Comparison of ENCODE assay signal across 1 cellular context in genomic region chr14:34368115-34368970, GRCh38.
TF ChIP-seq lines count a peak whose summit lies in the region.

No MANE protein-coding gene starts in this region.

TF ChIP-seq in HepG2, 621 proteins besides CTCF, POLR2A, EP300 and RAD21 (continued from another document and continues in another):
- TF ChIP-seq DMTF1 (CRISPR knock-in tag; IDR thresholded peaks at IDR 0.05) (no peak), ZBTB4 (CRISPR knock-in tag; IDR thresholded peaks at IDR 0.05; ENCODE audit: borderline replicate concordance) (no peak), MTF1 (CRISPR knock-in tag; IDR thresholded peaks at IDR 0.05) (0 out of 2 replicates have a peak, but pooled peaks have one; percentile 48), RCOR2 (CRISPR knock-in tag; IDR thresholded peaks at IDR 0.05) (peak; percentile 84; the same call in 1 of the 2 replicates), ZNF629 (CRISPR knock-in tag; conservative IDR thresholded peaks at IDR 0.05) (no peak), GATAD2A (CRISPR knock-in tag; IDR thresholded peaks at IDR 0.05) (peak; percentile 98), ZNF703 (CRISPR knock-in tag; IDR thresholded peaks at IDR 0.05; ENCODE audit: borderline replicate concordance) (no peak), ATF1 (CRISPR knock-in tag; IDR thresholded peaks at IDR 0.05) (peak; percentile 61; the same call in 1 of the 2 replicates), ONECUT2 (CRISPR knock-in tag; IDR thresholded peaks at IDR 0.05) (no peak), TBX3 (IDR thresholded peaks at IDR 0.05; ENCODE audit: borderline replicate concordance) (peak; percentile 41; the same call in 1 of the 2 replicates), FOXA3 (CRISPR knock-in tag; IDR thresholded peaks at IDR 0.05) (peak; percentile 91), ZNF615 (CRISPR knock-in tag; IDR thresholded peaks at IDR 0.05; ENCODE audit: borderline replicate concordance) (no peak), SUZ12 (IDR thresholded peaks at IDR 0.05; ENCODE audit: low read depth, low read length) (no peak), HNF4G (IDR thresholded peaks at IDR 0.05; ENCODE audit: borderline replicate concordance, low read depth, low read length) (peak; percentile 30; the same call in 1 of the 2 replicates), HNF4G (CRISPR knock-in tag; IDR thresholded peaks at IDR 0.05; ENCODE audit: borderline replicate concordance, low read depth) (no peak), KDM6A (CRISPR knock-in tag; IDR thresholded peaks at IDR 0.05; ENCODE audit: low read depth) (peak; percentile 9; the same call in 1 of the 2 replicates), TEF (CRISPR knock-in tag; IDR thresholded peaks at IDR 0.05) (peak; percentile 69), ZNF740 (CRISPR knock-in tag; IDR thresholded peaks at IDR 0.05) (no peak), ZNF24 (IDR thresholded peaks at IDR 0.05) (peak; percentile 63), ZNF44 (CRISPR knock-in tag; IDR thresholded peaks at IDR 0.05) (peak; percentile 17; the same call in 1 of the 2 replicates), SMARCC2 (IDR thresholded peaks at IDR 0.05) (no peak), FIP1L1 (IDR thresholded peaks at IDR 0.05; ENCODE audit: borderline replicate concordance, insufficient read depth, low read depth, low read length) (no peak), MYC (CRISPR knock-in tag; IDR thresholded peaks at IDR 0.05; ENCODE audit: borderline replicate concordance) (no peak), NCOA2 (CRISPR knock-in tag; IDR thresholded peaks at IDR 0.05) (peak; percentile 90), ISL2 (CRISPR knock-in tag; IDR thresholded peaks at IDR 0.05) (peak; percentile 93), NFIC (IDR thresholded peaks at IDR 0.05; ENCODE audit: low read length) (0 out of 2 replicates have a peak, but pooled peaks have one; percentile 77), GFI1 (CRISPR knock-in tag; IDR thresholded peaks at IDR 0.05; ENCODE audit: borderline replicate concordance) (peak; percentile 82), CEBPB (IDR thresholded peaks at IDR 0.05; ENCODE audit: borderline replicate concordance, low read depth, low read length) (peak; percentile 99), BCL6 (CRISPR knock-in tag; IDR thresholded peaks at IDR 0.05) (peak; percentile 86), ZSCAN31 (CRISPR knock-in tag; IDR thresholded peaks at IDR 0.05; ENCODE audit: low read depth) (no peak), ZBTB34 (CRISPR knock-in tag; IDR thresholded peaks at IDR 0.05) (no peak), TBL1XR1 (IDR thresholded peaks at IDR 0.05; ENCODE audit: borderline replicate concordance, low read length, partially characterized antibody) (peak; percentile 71), MED1 (CRISPR knock-in tag; IDR thresholded peaks at IDR 0.05) (peak; percentile 40), ZNF264 (CRISPR knock-in tag; IDR thresholded peaks at IDR 0.05) (peak; percentile 77; the same call in 1 of the 2 replicates), ELF1 (CRISPR knock-in tag; IDR thresholded peaks at IDR 0.05) (no peak), THRA (CRISPR knock-in tag; IDR thresholded peaks at IDR 0.05; ENCODE audit: borderline replicate concordance) (no peak; the same call in 1 of the 2 replicates), HNRNPH1 (optimal IDR thresholded peaks at IDR 0.05; ENCODE audit: low read depth, low read length) (no peak), ZNF775 (CRISPR knock-in tag; IDR thresholded peaks at IDR 0.05; ENCODE audit: borderline replicate concordance) (no peak), BRD4 (CRISPR knock-in tag; IDR thresholded peaks at IDR 0.05) (no peak), ZBTB21 (CRISPR knock-in tag; IDR thresholded peaks at IDR 0.05) (peak; percentile 34; the same call in 1 of the 2 replicates), SP4 (CRISPR knock-in tag; IDR thresholded peaks at IDR 0.05) (no peak), SOX5 (CRISPR knock-in tag; IDR thresholded peaks at IDR 0.05; ENCODE audit: borderline replicate concordance) (peak; percentile 55; the same call in 1 of the 2 replicates), BHLHE40 (IDR thresholded peaks at IDR 0.05; ENCODE audit: low read length) (no peak), ZNF331 (CRISPR knock-in tag; IDR thresholded peaks at IDR 0.05) (no peak), ZNF232 (CRISPR knock-in tag; IDR thresholded peaks at IDR 0.05; ENCODE audit: borderline replicate concordance) (no peak), SALL1 (CRISPR knock-in tag; IDR thresholded peaks at IDR 0.05) (no peak), NR2C2 (CRISPR knock-in tag; IDR thresholded peaks at IDR 0.05; ENCODE audit: borderline replicate concordance) (peak; percentile 77), ZNF879 (CRISPR knock-in tag; IDR thresholded peaks at IDR 0.05) (no peak), ZNF343 (CRISPR knock-in tag; IDR thresholded peaks at IDR 0.05) (no peak), NFKB2 (CRISPR knock-in tag; IDR thresholded peaks at IDR 0.05; ENCODE audit: borderline replicate concordance) (no peak)
- TF ChIP-seq, protein P1, sequence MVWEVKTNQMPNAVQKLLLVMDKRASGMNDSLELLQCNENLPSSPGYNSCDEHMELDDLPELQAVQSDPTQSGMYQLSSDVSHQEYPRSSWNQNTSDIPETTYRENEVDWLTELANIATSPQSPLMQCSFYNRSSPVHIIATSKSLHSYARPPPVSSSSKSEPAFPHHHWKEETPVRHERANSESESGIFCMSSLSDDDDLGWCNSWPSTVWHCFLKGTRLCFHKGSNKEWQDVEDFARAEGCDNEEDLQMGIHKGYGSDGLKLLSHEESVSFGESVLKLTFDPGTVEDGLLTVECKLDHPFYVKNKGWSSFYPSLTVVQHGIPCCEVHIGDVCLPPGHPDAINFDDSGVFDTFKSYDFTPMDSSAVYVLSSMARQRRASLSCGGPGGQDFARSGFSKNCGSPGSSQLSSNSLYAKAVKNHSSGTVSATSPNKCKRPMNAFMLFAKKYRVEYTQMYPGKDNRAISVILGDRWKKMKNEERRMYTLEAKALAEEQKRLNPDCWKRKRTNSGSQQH (CRISPR knock-in tag; IDR thresholded peaks at IDR 0.05; ENCODE audit: low read depth), result peak; percentile 44; the same call in 1 of the 2 replicates
- TF ChIP-seq, protein P2, sequence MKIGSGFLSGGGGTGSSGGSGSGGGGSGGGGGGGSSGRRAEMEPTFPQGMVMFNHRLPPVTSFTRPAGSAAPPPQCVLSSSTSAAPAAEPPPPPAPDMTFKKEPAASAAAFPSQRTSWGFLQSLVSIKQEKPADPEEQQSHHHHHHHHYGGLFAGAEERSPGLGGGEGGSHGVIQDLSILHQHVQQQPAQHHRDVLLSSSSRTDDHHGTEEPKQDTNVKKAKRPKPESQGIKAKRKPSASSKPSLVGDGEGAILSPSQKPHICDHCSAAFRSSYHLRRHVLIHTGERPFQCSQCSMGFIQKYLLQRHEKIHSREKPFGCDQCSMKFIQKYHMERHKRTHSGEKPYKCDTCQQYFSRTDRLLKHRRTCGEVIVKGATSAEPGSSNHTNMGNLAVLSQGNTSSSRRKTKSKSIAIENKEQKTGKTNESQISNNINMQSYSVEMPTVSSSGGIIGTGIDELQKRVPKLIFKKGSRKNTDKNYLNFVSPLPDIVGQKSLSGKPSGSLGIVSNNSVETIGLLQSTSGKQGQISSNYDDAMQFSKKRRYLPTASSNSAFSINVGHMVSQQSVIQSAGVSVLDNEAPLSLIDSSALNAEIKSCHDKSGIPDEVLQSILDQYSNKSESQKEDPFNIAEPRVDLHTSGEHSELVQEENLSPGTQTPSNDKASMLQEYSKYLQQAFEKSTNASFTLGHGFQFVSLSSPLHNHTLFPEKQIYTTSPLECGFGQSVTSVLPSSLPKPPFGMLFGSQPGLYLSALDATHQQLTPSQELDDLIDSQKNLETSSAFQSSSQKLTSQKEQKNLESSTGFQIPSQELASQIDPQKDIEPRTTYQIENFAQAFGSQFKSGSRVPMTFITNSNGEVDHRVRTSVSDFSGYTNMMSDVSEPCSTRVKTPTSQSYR (CRISPR knock-in tag; IDR thresholded peaks at IDR 0.05; ENCODE audit: borderline replicate concordance), result 0 out of 2 replicates have a peak, but pooled peaks have one; percentile 10
- TF ChIP-seq, protein P3, sequence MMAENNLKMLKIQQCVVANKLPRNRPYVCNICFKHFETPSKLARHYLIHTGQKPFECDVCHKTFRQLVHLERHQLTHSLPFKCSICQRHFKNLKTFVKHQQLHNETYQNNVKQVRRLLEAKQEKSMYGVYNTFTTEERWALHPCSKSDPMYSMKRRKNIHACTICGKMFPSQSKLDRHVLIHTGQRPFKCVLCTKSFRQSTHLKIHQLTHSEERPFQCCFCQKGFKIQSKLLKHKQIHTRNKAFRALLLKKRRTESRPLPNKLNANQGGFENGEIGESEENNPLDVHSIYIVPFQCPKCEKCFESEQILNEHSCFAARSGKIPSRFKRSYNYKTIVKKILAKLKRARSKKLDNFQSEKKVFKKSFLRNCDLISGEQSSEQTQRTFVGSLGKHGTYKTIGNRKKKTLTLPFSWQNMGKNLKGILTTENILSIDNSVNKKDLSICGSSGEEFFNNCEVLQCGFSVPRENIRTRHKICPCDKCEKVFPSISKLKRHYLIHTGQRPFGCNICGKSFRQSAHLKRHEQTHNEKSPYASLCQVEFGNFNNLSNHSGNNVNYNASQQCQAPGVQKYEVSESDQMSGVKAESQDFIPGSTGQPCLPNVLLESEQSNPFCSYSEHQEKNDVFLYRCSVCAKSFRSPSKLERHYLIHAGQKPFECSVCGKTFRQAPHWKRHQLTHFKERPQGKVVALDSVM (CRISPR knock-in tag; IDR thresholded peaks at IDR 0.05), result peak; percentile 98
- TF ChIP-seq, protein P4, sequence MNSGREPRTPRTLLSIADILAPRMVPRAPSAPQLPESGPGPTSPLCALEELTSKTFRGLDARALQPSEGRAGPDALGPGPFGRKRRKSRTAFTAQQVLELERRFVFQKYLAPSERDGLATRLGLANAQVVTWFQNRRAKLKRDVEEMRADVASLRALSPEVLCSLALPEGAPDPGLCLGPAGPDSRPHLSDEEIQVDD (CRISPR knock-in tag; IDR thresholded peaks at IDR 0.05; ENCODE audit: borderline replicate concordance), result no peak
